Comparison of ENCODE assay signal across 33 cellular contexts in genomic region chrX:148580016-148580415, GRCh38.
"Had no signal": no experiment of that assay in that cellular context is flagged by ENCODE, and none has a peak within 500 bp of the region (broad histone marks: within the 10 kb centered on the region; RNA-seq: fewer than 3 reads in every experiment).

No MANE protein-coding gene starts in this region.

- ATAC-seq: heart left ventricle; left colon; naive thymus-derived CD4-positive, alpha-beta T cell; pancreas; sciatic nerve; stimulated activated effector memory CD8-positive, alpha-beta T cell treated with anti-CD3 and anti-CD28 coated beads, Interleukin-12 subunit alpha, Interleukin-12 subunit beta, amount 100 ng/mL, for 72 hours had no signal

- H3K4me3 ChIP-seq: ascending aorta, esophagus squamous epithelium, heart left ventricle, pancreas, prostate gland, uterus had no signal

- H3K36me3 ChIP-seq: ascending aorta, esophagus squamous epithelium, heart left ventricle, pancreas, prostate gland, uterus had no signal

- H3K27me3 Mint-ChIP-seq: activated CD4-positive, alpha-beta memory T cell treated with anti-CD3 and anti-CD28 coated beads for 36 hours; activated CD4-positive, alpha-beta T cell treated with anti-CD3 and anti-CD28 coated beads, Interleukin-2, amount 10 ng/mL, durations not matched to agents 24 days and 14 days; activated naive CD4-positive, alpha-beta T cell treated with anti-CD3 and anti-CD28 coated beads, Interleukin-2, amount 10 ng/mL, durations not matched to agents 7 days and 5 days; activated naive CD8-positive, alpha-beta T cell treated with anti-CD3 and anti-CD28 coated beads, Interleukin-2, amount 10 ng/mL, durations not matched to agents 7 days and 5 days; central memory CD8-positive, alpha-beta T cell; naive thymus-derived CD4-positive, alpha-beta T cell; stimulated activated naive CD8-positive, alpha-beta T cell treated with anti-CD3 and anti-CD28 coated beads, Interleukin-15, Interleukin-2, amounts not matched to agents 100 ng/mL and 50 ng/mL, for 24 hours; type B pancreatic cell had no signal

- H3K9me3 Mint-ChIP-seq: activated CD4-positive, alpha-beta T cell treated with anti-CD3 and anti-CD28 coated beads, Interleukin-2, amount 10 ng/mL, durations not matched to agents 24 days and 14 days; activated naive CD4-positive, alpha-beta T cell treated with anti-CD3 and anti-CD28 coated beads, Interleukin-2, amount 10 ng/mL, durations not matched to agents 7 days and 5 days; activated naive CD8-positive, alpha-beta T cell treated with anti-CD3 and anti-CD28 coated beads, Interleukin-2, amount 10 ng/mL, durations not matched to agents 7 days and 5 days; central memory CD8-positive, alpha-beta T cell; immature natural killer cell; type B pancreatic cell had no signal

- H3K27me3 ChIP-seq: ascending aorta, esophagus squamous epithelium, heart left ventricle, uterus had no signal

- H3K36me3 Mint-ChIP-seq: activated CD4-positive, alpha-beta memory T cell treated with anti-CD3 and anti-CD28 coated beads for 36 hours; activated naive CD4-positive, alpha-beta T cell treated with anti-CD3 and anti-CD28 coated beads, Interleukin-2, amount 10 ng/mL, durations not matched to agents 7 days and 5 days; activated naive CD8-positive, alpha-beta T cell treated with anti-CD3 and anti-CD28 coated beads, Interleukin-2, amount 10 ng/mL, durations not matched to agents 7 days and 5 days; immature natural killer cell; mesothelial cell of epicardium; naive thymus-derived CD4-positive, alpha-beta T cell; stimulated activated effector memory CD8-positive, alpha-beta T cell treated with anti-CD3 and anti-CD28 coated beads, Interleukin-12 subunit alpha, Interleukin-12 subunit beta, amount 100 ng/mL, for 72 hours; type B pancreatic cell had no signal

- H3K4me1 Mint-ChIP-seq: activated CD4-positive, alpha-beta T cell treated with anti-CD3 and anti-CD28 coated beads, Interleukin-2, amount 10 ng/mL, durations not matched to agents 24 days and 14 days; activated naive CD4-positive, alpha-beta T cell treated with anti-CD3 and anti-CD28 coated beads, Interleukin-2, amount 10 ng/mL, durations not matched to agents 7 days and 5 days; activated naive CD8-positive, alpha-beta T cell treated with anti-CD3 and anti-CD28 coated beads, Interleukin-2, amount 10 ng/mL, durations not matched to agents 7 days and 5 days; central memory CD8-positive, alpha-beta T cell; neural crest cell; stimulated activated effector memory CD8-positive, alpha-beta T cell treated with anti-CD3 and anti-CD28 coated beads, Interleukin-12 subunit alpha, Interleukin-12 subunit beta, amount 100 ng/mL, for 72 hours had no signal

- H3K4me1 ChIP-seq: ascending aorta, esophagus squamous epithelium, heart left ventricle, pancreas, prostate gland, uterus had no signal

- H3K27ac Mint-ChIP-seq: activated CD4-positive, alpha-beta memory T cell treated with anti-CD3 and anti-CD28 coated beads for 36 hours; activated CD4-positive, alpha-beta T cell treated with anti-CD3 and anti-CD28 coated beads, Interleukin-2, amount 10 ng/mL, durations not matched to agents 24 days and 14 days; activated naive CD4-positive, alpha-beta T cell treated with anti-CD3 and anti-CD28 coated beads, Interleukin-2, amount 10 ng/mL, durations not matched to agents 7 days and 5 days; activated naive CD8-positive, alpha-beta T cell treated with anti-CD3 and anti-CD28 coated beads, Interleukin-2, amount 10 ng/mL, durations not matched to agents 7 days and 5 days; activated T-cell treated with anti-CD3 and anti-CD28 coated beads, Interleukin-2, amount 50 U/mL, for 24 hours; immature natural killer cell; mesothelial cell of epicardium; naive thymus-derived CD4-positive, alpha-beta T cell; stimulated activated effector memory CD8-positive, alpha-beta T cell treated with anti-CD3 and anti-CD28 coated beads, Interleukin-12 subunit alpha, Interleukin-12 subunit beta, amount 100 ng/mL, for 72 hours; stimulated activated naive CD8-positive, alpha-beta T cell treated with anti-CD3 and anti-CD28 coated beads, Interleukin-15, Interleukin-2, amounts not matched to agents 100 ng/mL and 50 ng/mL, for 24 hours; type B pancreatic cell had no signal

- H3K27ac ChIP-seq: ascending aorta, esophagus squamous epithelium, heart left ventricle, pancreas, prostate gland, uterus had no signal

- DNase-seq: activated CD4-positive, alpha-beta memory T cell treated with anti-CD3 and anti-CD28 coated beads for 36 hours; activated CD4-positive, alpha-beta T cell treated with anti-CD3 and anti-CD28 coated beads, Interleukin-2, amount 10 ng/mL, durations not matched to agents 24 days and 14 days; activated CD4-positive, CD25-positive, alpha-beta regulatory T cell treated with anti-CD3 and anti-CD28 coated beads, Interleukin-2, amount 50 U/mL, for 72 hours; activated CD8-positive, alpha-beta memory T cell treated with anti-CD3 and anti-CD28 coated beads, Interleukin-2, amount 50 U/mL, for 48 hours; activated gamma-delta T cell; activated naive CD4-positive, alpha-beta T cell treated with anti-CD3 and anti-CD28 coated beads, Interleukin-2, amount 10 ng/mL, durations not matched to agents 7 days and 5 days; activated naive CD8-positive, alpha-beta T cell treated with anti-CD3 and anti-CD28 coated beads, Interleukin-2, amount 10 ng/mL, durations not matched to agents 7 days and 5 days; activated T-cell treated with anti-CD3 and anti-CD28 coated beads, Interleukin-2, amount 50 U/mL, for 24 hours; dermis blood vessel endothelial cell; effector CD4-positive, alpha-beta T cell; esophagus squamous epithelium; heart left ventricle; hypothalamus; immature natural killer cell; kidney; left colon; naive thymus-derived CD4-positive, alpha-beta T cell; nucleus accumbens; pancreas; retina; small intestine; stimulated activated CD4-positive, alpha-beta T cell treated with anti-CD3 and anti-CD28 coated beads, Interleukin-4, amount 100 ng/mL, for 24 hours; T-helper 9 cell; uterus had no signal

- H3K4me3 Mint-ChIP-seq: activated CD4-positive, alpha-beta memory T cell treated with anti-CD3 and anti-CD28 coated beads for 36 hours; activated CD4-positive, alpha-beta T cell treated with anti-CD3 and anti-CD28 coated beads, Interleukin-2, amount 10 ng/mL, durations not matched to agents 24 days and 14 days; activated naive CD4-positive, alpha-beta T cell treated with anti-CD3 and anti-CD28 coated beads, Interleukin-2, amount 10 ng/mL, durations not matched to agents 7 days and 5 days; activated naive CD8-positive, alpha-beta T cell treated with anti-CD3 and anti-CD28 coated beads, Interleukin-2, amount 10 ng/mL, durations not matched to agents 7 days and 5 days; activated T-cell treated with anti-CD3 and anti-CD28 coated beads, Interleukin-2, amount 50 U/mL, for 24 hours; central memory CD8-positive, alpha-beta T cell; immature natural killer cell; mesothelial cell of epicardium; naive thymus-derived CD4-positive, alpha-beta T cell; neural crest cell; stimulated activated effector memory CD8-positive, alpha-beta T cell treated with anti-CD3 and anti-CD28 coated beads, Interleukin-12 subunit alpha, Interleukin-12 subunit beta, amount 100 ng/mL, for 72 hours; stimulated activated naive CD8-positive, alpha-beta T cell treated with anti-CD3 and anti-CD28 coated beads, Interleukin-15, Interleukin-2, amounts not matched to agents 100 ng/mL and 50 ng/mL, for 24 hours; type B pancreatic cell had no signal

- H3K9me3 ChIP-seq: ascending aorta, esophagus squamous epithelium, heart left ventricle, pancreas, prostate gland, uterus had no signal
